16 cellular contexts compared by ENCODE assay signal in the genomic region with DNA sequence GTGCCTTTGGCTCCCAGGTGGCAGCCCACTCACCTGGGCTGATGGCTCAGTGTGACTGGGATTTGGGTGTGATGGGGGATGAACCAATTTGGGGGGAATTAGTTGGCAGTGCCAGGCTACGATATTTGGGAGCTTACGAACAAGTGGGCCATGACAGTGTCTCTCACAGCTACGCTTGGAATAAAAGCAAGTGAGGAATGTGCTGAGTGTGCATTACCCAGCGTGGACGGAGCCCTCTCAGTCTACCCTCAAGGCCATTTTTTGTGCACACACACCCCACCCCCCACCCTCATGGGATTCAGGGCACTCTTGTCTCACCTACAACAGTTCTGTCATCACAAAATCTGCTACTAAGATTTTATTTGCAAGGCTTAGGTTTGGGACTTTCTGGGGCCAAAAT.
DNase-seq lines count a peak whose midpoint lies in the region; ATAC-seq and TF ChIP-seq lines count a peak whose summit lies in the region.
"Had no signal": no experiment of that assay in that cellular context is flagged by ENCODE, and none has a peak within 500 bp of the region (broad histone marks: within the 10 kb centered on the region; RNA-seq: fewer than 3 reads in every experiment).

No MANE protein-coding gene starts in this region.

- H2BK15ac ChIP-seq in mesenchymal stem cell (ENCODE audit: low read depth, poor library complexity, severe bottlenecking), result no peak overlapping the region

- H3K27me3 ChIP-seq in RWPE2 (ENCODE audit: insufficient read depth, poor library complexity, severe bottlenecking) (no peaks in the 10 kb centered on the region), mesenchymal stem cell (ENCODE audit: control insufficient read depth in 1 of 2, insufficient read depth in 1 of 2, low read length in 2 of 2) (no peaks in the 10 kb centered on the region), trophoblast cell (ENCODE audit: insufficient read depth, low read length) (no peaks in the 10 kb centered on the region), dorsolateral prefrontal cortex (no peaks in the 10 kb centered on the region)
- H3K27me3 ChIP-seq in CD4-positive, alpha-beta memory T cell (ENCODE audit: insufficient read depth, low read length), result no peaks in the 10 kb centered on the region
- H3K27me3 ChIP-seq: BLaER1 treated with 17β-estradiol and CSF1 and Interleukin-3, amounts not matched to agents 10 nM and 100 nM had no signal

- H3K18ac ChIP-seq in mesenchymal stem cell (ENCODE audit: low read depth in 1 of 2, low read length in 2 of 2) (peak overlapping the region in 1 of 2 experiments; percentile 81), trophoblast cell (ENCODE audit: low read length) (peak overlapping the region; percentile 34)

- H2AK5ac ChIP-seq in mesenchymal stem cell (ENCODE audit: low read length, severe bottlenecking) (peak overlapping the region; percentile 97), trophoblast cell (ENCODE audit: low read length) (peak overlapping the region; percentile 20)

- peaks cover 9% of the 10 kb centered on the region for H3K4me1 ChIP-seq in RWPE2 (ENCODE audit: insufficient read depth, poor library complexity, severe bottlenecking)
- peaks cover 17% of the 10 kb centered on the region for H3K4me1 ChIP-seq in mesenchymal stem cell (ENCODE audit: control insufficient read depth, insufficient read depth, low read depth, low read length)
- H3K4me1 ChIP-seq in trophoblast cell (ENCODE audit: control insufficient read depth in 1 of 2, insufficient read depth in 2 of 2, low read length in 2 of 2), result peaks cover 7 to 13% of the 10 kb centered on the region in 2 experiments
- H3K4me1 ChIP-seq in CD4-positive, alpha-beta memory T cell (ENCODE audit: insufficient read depth, low read length), result no peaks in the 10 kb centered on the region

- H4K91ac ChIP-seq in mesenchymal stem cell (ENCODE audit: low read length) (no peak overlapping the region), trophoblast cell (ENCODE audit: low read depth, low read length) (peak overlapping the region; percentile 84)

- H3K23ac ChIP-seq in mesenchymal stem cell (ENCODE audit: low read length in 2 of 2), result no peak overlapping the region
- no peak overlapping the region for H3K23ac ChIP-seq in trophoblast cell (ENCODE audit: low read length)

- no peak overlapping the region for H4K12ac ChIP-seq in trophoblast cell (ENCODE audit: low read depth, low read length)

- peaks cover 4% of the 10 kb centered on the region; the same call in 1 of the 2 replicates for H3K36me3 Mint-ChIP-seq in HFFc6 (ENCODE audit: low read depth)
- H3K36me3 Mint-ChIP-seq in CD4-positive, alpha-beta memory T cell, result no peaks in the 10 kb centered on the region

- H2AFZ ChIP-seq in mesenchymal stem cell (ENCODE audit: low read depth, low read length), result no peak overlapping the region
- peak overlapping the region; percentile 45 for H2AFZ ChIP-seq in trophoblast cell (ENCODE audit: insufficient read depth, low read length, poor library complexity)
- H2AFZ ChIP-seq: PC-9 had no signal

- no peaks in the 10 kb centered on the region; the same call in 1 of the 2 replicates for H3K27me3 Mint-ChIP-seq in HFFc6 (ENCODE audit: insufficient read depth)
- no peaks in the 10 kb centered on the region for H3K27me3 Mint-ChIP-seq in CD4-positive, alpha-beta memory T cell

- intact Hi-C loops in dorsolateral prefrontal cortex (cut with DNase I), result no loop called here
- intact Hi-C loops in CD4-positive, alpha-beta memory T cell (cut with micrococcal nuclease), result no loop called here

- TF ChIP-seq CTCF in HFFc6 (IDR thresholded peaks at IDR 0.05), result no peak
- TF ChIP-seq CTCF in RWPE2 (IDR thresholded peaks at IDR 0.05; ENCODE audit: poor library complexity, severe bottlenecking), result no peak
- no peak for TF ChIP-seq CTCF in dorsolateral prefrontal cortex (IDR thresholded peaks at IDR 0.05 in 54 of 56, conservative IDR thresholded peaks at IDR 0.05 in 2 of 56; ENCODE audit: low read depth in 1 of 56, partially characterized antibody in 56 of 56)

- peak overlapping the region; percentile 30 for H3K27ac ChIP-seq in RWPE2 (ENCODE audit: poor library complexity, severe bottlenecking)
- peak overlapping the region; percentile 77 for H3K27ac ChIP-seq in mesenchymal stem cell (ENCODE audit: low read length, poor library complexity, severe bottlenecking)
- peak overlapping the region; percentile 61 for H3K27ac ChIP-seq in trophoblast cell (ENCODE audit: low read depth, low read length)
- no peak overlapping the region for H3K27ac ChIP-seq in dorsolateral prefrontal cortex
- no peak overlapping the region for H3K27ac ChIP-seq in CD4-positive, alpha-beta memory T cell (ENCODE audit: low read depth, low read length)
- H3K27ac ChIP-seq: BLaER1 treated with 17β-estradiol and CSF1 and Interleukin-3, amounts not matched to agents 10 nM and 100 nM; KMS-11 had no signal

- H4K8ac ChIP-seq in mesenchymal stem cell (ENCODE audit: low read length) (no peak overlapping the region), trophoblast cell (ENCODE audit: low read depth, low read length) (peak overlapping the region; percentile 17)

- no peak overlapping the region for H3K4me2 ChIP-seq in mesenchymal stem cell (ENCODE audit: low read length, poor library complexity, severe bottlenecking)
- peak overlapping the region; percentile 14 for H3K4me2 ChIP-seq in trophoblast cell (ENCODE audit: low read length)
- H3K4me2 ChIP-seq: BLaER1 treated with 17β-estradiol and CSF1 and Interleukin-3, amounts not matched to agents 10 nM and 100 nM; KMS-11; PC-9 had no signal

- H3K36me3 ChIP-seq in RWPE2 (ENCODE audit: low read depth) (no peaks in the 10 kb centered on the region), mesenchymal stem cell (ENCODE audit: control insufficient read depth in 1 of 2, insufficient read depth in 2 of 2, low read depth in 1 of 2, low read length in 2 of 2) (no peaks in the 10 kb centered on the region), trophoblast cell (ENCODE audit: control insufficient read depth in 1 of 2, insufficient read depth in 2 of 2, low read length in 2 of 2) (no peaks in the 10 kb centered on the region)
- H3K36me3 ChIP-seq in CD4-positive, alpha-beta memory T cell (ENCODE audit: insufficient read depth, low read length), result no peaks in the 10 kb centered on the region
- H3K36me3 ChIP-seq: BLaER1 treated with 17β-estradiol and CSF1 and Interleukin-3, amounts not matched to agents 10 nM and 100 nM had no signal

- H2BK120ac ChIP-seq in mesenchymal stem cell (ENCODE audit: low read depth, low read length) (no peak overlapping the region), trophoblast cell (ENCODE audit: insufficient read depth, low read length, poor library complexity) (peak overlapping the region; percentile 84)

- H3K4me1 Mint-ChIP-seq in HFFc6 (ENCODE audit: low read depth), result peaks cover 32% of the 10 kb centered on the region
- H3K4me1 Mint-ChIP-seq in CD4-positive, alpha-beta memory T cell, result no peaks in the 10 kb centered on the region

- H3K9me3 Mint-ChIP-seq in HFFc6, result no peaks in the 10 kb centered on the region
- H3K9me3 Mint-ChIP-seq in CD4-positive, alpha-beta memory T cell, result peaks cover 0 to 3% (median 0%) of the 10 kb centered on the region in 8 donors

- POLR2A ChIA-PET in CD4-positive, alpha-beta memory T cell (lab: Charles Lee; ENCODE audit: partially characterized antibody), result no interaction called here

- peak overlapping the region; percentile 69 to 83 for H2BK12ac ChIP-seq in mesenchymal stem cell (ENCODE audit: low read length in 2 of 2)
- H2BK12ac ChIP-seq in trophoblast cell (ENCODE audit: low read length), result peak overlapping the region; percentile 86

- no peak overlapping the region for H3K4me3 ChIP-seq in RWPE2 (ENCODE audit: severe bottlenecking)
- H3K4me3 ChIP-seq in mesenchymal stem cell (ENCODE audit: insufficient read depth in 1 of 2, low read depth in 1 of 2, low read length in 2 of 2), result no peak overlapping the region
- no peak overlapping the region for H3K4me3 ChIP-seq in trophoblast cell (ENCODE audit: low read depth, low read length)
- H3K4me3 ChIP-seq in dorsolateral prefrontal cortex, result no peak overlapping the region
- no peak overlapping the region for H3K4me3 ChIP-seq in CD4-positive, alpha-beta memory T cell (ENCODE audit: low read length in 2 of 2)
- H3K4me3 ChIP-seq: BLaER1 treated with 17β-estradiol and CSF1 and Interleukin-3, amounts not matched to agents 10 nM and 100 nM; PC-9 had no signal

- no peaks in the 10 kb centered on the region for H3K79me1 ChIP-seq in mesenchymal stem cell (replicated peaks; ENCODE audit: low read length, poor library complexity, severe bottlenecking)
- peaks cover 9% of the 10 kb centered on the region for H3K79me1 ChIP-seq in trophoblast cell (ENCODE audit: low read length)

- DNase-seq in HFFc6 (no peak), RWPE2 (ENCODE audit: low spot score) (no peak), mesenchymal stem cell (no peak), trophoblast cell (no peak), dorsolateral prefrontal cortex (no peak), NCI-H748 treated with DMSO at 0.1 percent for 48 hours (lab: John Stamatoyannopoulos, UW) (no peak)
- no peak for DNase-seq in CD4-positive, alpha-beta memory T cell
- DNase-seq: DMS153, NCI-H1092 treated with DMSO at 0.1 percent for 48 hours, NCI-H1694 treated with DMSO at 0.1 percent for 48 hours, NCI-H446, Right ventricle myocardium superior had no signal

- H3K9me3 ChIP-seq in RWPE2 (ENCODE audit: severe bottlenecking) (no peaks in the 10 kb centered on the region), mesenchymal stem cell (ENCODE audit: control insufficient read depth, low read length) (no peaks in the 10 kb centered on the region), trophoblast cell (ENCODE audit: insufficient read depth, low read depth, low read length) (peaks cover 3% of the 10 kb centered on the region)
- no peaks in the 10 kb centered on the region for H3K9me3 ChIP-seq in CD4-positive, alpha-beta memory T cell (ENCODE audit: control insufficient read depth in 1 of 2, low read length in 2 of 2)

- peak overlapping the region; percentile 60 for H3K27ac Mint-ChIP-seq in HFFc6
- H3K27ac Mint-ChIP-seq in CD4-positive, alpha-beta memory T cell, result no peak overlapping the region

- CTCF ChIA-PET in CD4-positive, alpha-beta memory T cell (lab: Charles Lee; ENCODE audit: partially characterized antibody), result no interaction called here

- H3K9ac ChIP-seq in mesenchymal stem cell (ENCODE audit: low read length) (no peak overlapping the region), trophoblast cell (ENCODE audit: low read length) (no peak overlapping the region)
- H3K9ac ChIP-seq: BLaER1 treated with 17β-estradiol and CSF1 and Interleukin-3, amounts not matched to agents 10 nM and 100 nM; KMS-11 had no signal

- H3K14ac ChIP-seq in mesenchymal stem cell (ENCODE audit: low read length in 2 of 2), result peak overlapping the region in 1 of 2 experiments; percentile 83
- H3K14ac ChIP-seq in trophoblast cell (ENCODE audit: low read length), result peak overlapping the region; percentile 88

- H3K79me2 ChIP-seq in trophoblast cell (ENCODE audit: control insufficient read depth, insufficient read depth, low read length, poor library complexity), result peaks cover 2% of the 10 kb centered on the region

- no peak overlapping the region for H3K4me3 Mint-ChIP-seq in HFFc6
- H3K4me3 Mint-ChIP-seq in CD4-positive, alpha-beta memory T cell, result no peak overlapping the region

- H2BK5ac ChIP-seq in mesenchymal stem cell (ENCODE audit: low read depth, low read length, poor library complexity, severe bottlenecking) (no peak overlapping the region), trophoblast cell (ENCODE audit: low read depth, low read length, poor library complexity) (peak overlapping the region; percentile 44)

- no peak for ATAC-seq in RWPE2 (ENCODE audit: low read depth)
- ATAC-seq: HCT116 had no signal

- WGBS in mesenchymal stem cell, result 100% methylated on average over 1 of the region's 5 CpGs
- WGBS in trophoblast cell (ENCODE audit: extremely low coverage, insufficient coverage, insufficient read length), result no CpG with 5 or more reads among the region's 5 CpGs

- H3K4ac ChIP-seq in mesenchymal stem cell (ENCODE audit: low read depth in 1 of 2, low read length in 2 of 2), result no peak overlapping the region
- peak overlapping the region; percentile 64 for H3K4ac ChIP-seq in trophoblast cell (ENCODE audit: low read depth, low read length)

Comparison
In these comparisons a context has a peak if more than half of its experiments do, and no peak if none do; other contexts are left out.
1. H3K27ac ChIP-seq: peak in RWPE2 (single experiment), mesenchymal stem cell (single experiment) and trophoblast cell (single experiment); none in dorsolateral prefrontal cortex (0 of 59) and CD4-positive, alpha-beta memory T cell (single experiment).